ENCODE assay signal across 11 cellular contexts in the genomic region with DNA sequence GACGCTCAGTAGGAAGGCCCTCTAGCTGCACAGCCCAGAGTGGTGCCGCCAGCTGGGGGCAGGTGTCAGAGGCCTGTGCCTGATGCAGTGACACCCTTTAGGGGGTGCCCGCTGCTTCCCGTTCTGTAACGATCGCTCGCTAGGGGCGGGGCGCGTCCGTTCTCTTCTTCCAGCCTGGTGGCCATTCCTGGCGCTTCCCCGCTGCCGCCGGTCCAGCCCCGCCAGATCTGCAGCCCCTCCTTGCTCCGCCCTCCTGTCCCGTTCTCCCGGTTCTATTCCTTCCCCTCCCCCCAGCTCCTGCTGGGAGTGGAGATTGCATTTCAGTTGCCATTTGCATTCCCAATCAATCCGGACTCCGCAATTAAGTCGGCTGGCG. TPM values are rescaled to one million over a fixed set of nuclear protein-coding genes. Genes with fewer than 3 reads are reported as not detected.
DNase-seq lines count a peak whose midpoint lies in the region; ATAC-seq and TF ChIP-seq lines count a peak whose summit lies in the region.
"Had no signal": no experiment of that assay in that cellular context is flagged by ENCODE, and none has a peak within 500 bp of the region (broad histone marks: within the 10 kb centered on the region; RNA-seq: fewer than 3 reads in every experiment).

No MANE protein-coding gene starts in this region.

- ATAC-seq in lower lobe of right lung (no peak), HG02938 (IDR thresholded peaks at IDR 0.05; ENCODE audit: unreplicated experiment) (no peak)

- peaks cover 50% of the 10 kb centered on the region for H3K36me3 Mint-ChIP-seq in endothelial cell (ENCODE audit: low read depth, unreplicated experiment)

- TF ChIP-seq CTCF in endothelial cell (IDR thresholded peaks at IDR 0.05; ENCODE audit: unreplicated experiment) (no peak), lower lobe of right lung (IDR thresholded peaks at IDR 0.05) (no peak), tibial nerve (IDR thresholded peaks at IDR 0.05) (no peak)

- H3K27ac ChIP-seq in lower lobe of right lung (no peak overlapping the region), tibial nerve (peak overlapping the region in 1 of 4 donors; percentile 45)

- H3K9me3 Mint-ChIP-seq in endothelial cell (ENCODE audit: unreplicated experiment): no peaks in the 10 kb centered on the region
- H3K9me3 Mint-ChIP-seq: activated T-helper 1 cell treated with anti-CD3 and anti-CD28 coated beads, Interleukin-12 subunit alpha, Interleukin-12 subunit beta, Interleukin-2, Interleukin-4 antibody, amounts not matched to agents 30 ng/mL and 10 ng/mL and 1 ng/mL, durations not matched to agents 14 hours and 24 hours and 36 hours had no signal

- H3K27me3 ChIP-seq in lower lobe of right lung (ENCODE audit: low read depth) (no peaks in the 10 kb centered on the region), tibial nerve (no peaks in the 10 kb centered on the region)

- intact Hi-C loops in lower lobe of right lung (cut with DNase I): no loop called here

- WGBS in tibial nerve, 2 donors: 25 to 29% methylated on average over 23 of the region's 23 CpGs

- H3K4me3 Mint-ChIP-seq in endothelial cell (ENCODE audit: unreplicated experiment): peak overlapping the region; percentile 86
- H3K4me3 Mint-ChIP-seq: activated T-helper 1 cell treated with anti-CD3 and anti-CD28 coated beads, Interleukin-12 subunit alpha, Interleukin-12 subunit beta, Interleukin-2, Interleukin-4 antibody, amounts not matched to agents 30 ng/mL and 10 ng/mL and 1 ng/mL, durations not matched to agents 14 hours and 24 hours and 36 hours had no signal

- H3K4me1 Mint-ChIP-seq in endothelial cell (ENCODE audit: unreplicated experiment): peaks cover 25% of the 10 kb centered on the region

- peak overlapping the region; percentile 36 for H3K27ac Mint-ChIP-seq in endothelial cell (ENCODE audit: unreplicated experiment)
- H3K27ac Mint-ChIP-seq: activated T-helper 1 cell treated with anti-CD3 and anti-CD28 coated beads, Interleukin-12 subunit alpha, Interleukin-12 subunit beta, Interleukin-2, Interleukin-4 antibody, amounts not matched to agents 30 ng/mL and 10 ng/mL and 1 ng/mL, durations not matched to agents 14 hours and 24 hours and 36 hours had no signal

- peak overlapping the region; percentile 37 for H3K4me3 ChIP-seq in lower lobe of right lung
- H3K4me3 ChIP-seq in tibial nerve: peak overlapping the region; percentile 15 to 43 (median 25)

- no peak for TF ChIP-seq RAD21 in Ishikawa (IDR thresholded peaks at IDR 0.05; ENCODE audit: low read depth)

- peaks cover 16% of the 10 kb centered on the region for H3K4me1 ChIP-seq in lower lobe of right lung
- H3K4me1 ChIP-seq in tibial nerve: peaks cover 0 to 19% (median 13%) of the 10 kb centered on the region in 4 donors

- TF ChIP-seq EP300 in Ishikawa (IDR thresholded peaks at IDR 0.05; ENCODE audit: borderline replicate concordance) (0 out of 2 replicates have a peak, but pooled peaks have one; percentile 27), tibial nerve (IDR thresholded peaks at IDR 0.05) (no peak)

- H3K9me3 ChIP-seq in lower lobe of right lung: no peaks in the 10 kb centered on the region
- H3K9me3 ChIP-seq in tibial nerve: no peaks in the 10 kb centered on the region

- TF ChIP-seq POLR2A in tibial nerve (IDR thresholded peaks at IDR 0.05): no peak

- DNase-seq in endothelial cell (ENCODE audit: low spot score) (peak; percentile 47), lower lobe of right lung (peak; percentile 51), tibial nerve (ENCODE audit: low spot score in 2 of 2) (no peak), NCI-H2107 treated with DMSO at 0.1 percent for 48 hours (lab: John Stamatoyannopoulos, UW; ENCODE audit: unreplicated experiment) (no peak)
- DNase-seq in stimulated activated CD4-positive, alpha-beta T cell treated with anti-CD3 and anti-CD28 coated beads, Interleukin-2, amount 100 ng/mL, for 24 hours: no peak
- DNase-seq: NCI-H446 treated with DMSO at 0.1 percent for 48 hours, occipital lobe, T-helper 1 cell had no signal

- peaks cover 23% of the 10 kb centered on the region for H3K27me3 Mint-ChIP-seq in endothelial cell (ENCODE audit: unreplicated experiment)

- peaks cover 88% of the 10 kb centered on the region for H3K36me3 ChIP-seq in lower lobe of right lung
- H3K36me3 ChIP-seq in tibial nerve: peaks cover 0 to 75% (median 0%) of the 10 kb centered on the region in 3 donors

TF ChIP-seq in Ishikawa, 13 proteins besides CTCF, POLR2A, EP300 and RAD21:
- TF ChIP-seq TEAD4 (IDR thresholded peaks at IDR 0.05): no peak
- no peak for TF ChIP-seq EGR1 (IDR thresholded peaks at IDR 0.05)
- peak; percentile 12; the same call in 1 of the 2 replicates for TF ChIP-seq CEBPB (IDR thresholded peaks at IDR 0.05)
- TF ChIP-seq, protein P1, sequence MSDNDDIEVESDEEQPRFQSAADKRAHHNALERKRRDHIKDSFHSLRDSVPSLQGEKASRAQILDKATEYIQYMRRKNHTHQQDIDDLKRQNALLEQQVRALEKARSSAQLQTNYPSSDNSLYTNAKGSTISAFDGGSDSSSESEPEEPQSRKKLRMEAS (IDR thresholded peaks at IDR 0.05): no peak
- no peak for TF ChIP-seq CREB1 (IDR thresholded peaks at IDR 0.05; ENCODE audit: low read depth)
- TF ChIP-seq TCF12 (IDR thresholded peaks at IDR 0.05; ENCODE audit: low read depth): peak; percentile 66; the same call in 1 of the 2 replicates
- TF ChIP-seq ZBTB7A (IDR thresholded peaks at IDR 0.05; ENCODE audit: low read depth): no peak
- TF ChIP-seq, protein P2, sequence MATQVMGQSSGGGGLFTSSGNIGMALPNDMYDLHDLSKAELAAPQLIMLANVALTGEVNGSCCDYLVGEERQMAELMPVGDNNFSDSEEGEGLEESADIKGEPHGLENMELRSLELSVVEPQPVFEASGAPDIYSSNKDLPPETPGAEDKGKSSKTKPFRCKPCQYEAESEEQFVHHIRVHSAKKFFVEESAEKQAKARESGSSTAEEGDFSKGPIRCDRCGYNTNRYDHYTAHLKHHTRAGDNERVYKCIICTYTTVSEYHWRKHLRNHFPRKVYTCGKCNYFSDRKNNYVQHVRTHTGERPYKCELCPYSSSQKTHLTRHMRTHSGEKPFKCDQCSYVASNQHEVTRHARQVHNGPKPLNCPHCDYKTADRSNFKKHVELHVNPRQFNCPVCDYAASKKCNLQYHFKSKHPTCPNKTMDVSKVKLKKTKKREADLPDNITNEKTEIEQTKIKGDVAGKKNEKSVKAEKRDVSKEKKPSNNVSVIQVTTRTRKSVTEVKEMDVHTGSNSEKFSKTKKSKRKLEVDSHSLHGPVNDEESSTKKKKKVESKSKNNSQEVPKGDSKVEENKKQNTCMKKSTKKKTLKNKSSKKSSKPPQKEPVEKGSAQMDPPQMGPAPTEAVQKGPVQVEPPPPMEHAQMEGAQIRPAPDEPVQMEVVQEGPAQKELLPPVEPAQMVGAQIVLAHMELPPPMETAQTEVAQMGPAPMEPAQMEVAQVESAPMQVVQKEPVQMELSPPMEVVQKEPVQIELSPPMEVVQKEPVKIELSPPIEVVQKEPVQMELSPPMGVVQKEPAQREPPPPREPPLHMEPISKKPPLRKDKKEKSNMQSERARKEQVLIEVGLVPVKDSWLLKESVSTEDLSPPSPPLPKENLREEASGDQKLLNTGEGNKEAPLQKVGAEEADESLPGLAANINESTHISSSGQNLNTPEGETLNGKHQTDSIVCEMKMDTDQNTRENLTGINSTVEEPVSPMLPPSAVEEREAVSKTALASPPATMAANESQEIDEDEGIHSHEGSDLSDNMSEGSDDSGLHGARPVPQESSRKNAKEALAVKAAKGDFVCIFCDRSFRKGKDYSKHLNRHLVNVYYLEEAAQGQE (IDR thresholded peaks at IDR 0.05; ENCODE audit: low read depth): no peak
- TF ChIP-seq NFIC (IDR thresholded peaks at IDR 0.05): peak; percentile 14; the same call in 1 of the 2 replicates
- peak; percentile 24; the same call in 1 of the 2 replicates for TF ChIP-seq YY1 (IDR thresholded peaks at IDR 0.05; ENCODE audit: low read depth)

RNA-seq across cellular contexts. Expression of a gene that starts 39.2 kb away (rescaled TPM):
- total RNA-seq in endothelial cell (ENCODE audit: unreplicated experiment) (206 TPM), lower lobe of right lung (157 TPM), tibial nerve (100 to 1,000 TPM in 2 of 4 donors, 10 to 100 TPM in 2; 40.0 to 114 (median 87.2) TPM)

RNA-seq across cellular contexts. Expression of a gene that starts 42.0 kb away (rescaled TPM):
- 13.8 TPM for total RNA-seq in endothelial cell (ENCODE audit: unreplicated experiment)
- total RNA-seq in lower lobe of right lung: not detected
- not detected for total RNA-seq in tibial nerve
- total RNA-seq: activated T-helper 1 cell treated with anti-CD3 and anti-CD28 coated beads, Interleukin-12 subunit alpha, Interleukin-12 subunit beta, Interleukin-2, Interleukin-4 antibody, amounts not matched to agents 30 ng/mL and 10 ng/mL and 1 ng/mL, durations not matched to agents 14 hours and 24 hours and 36 hours; occipital lobe had no signal

RNA-seq across cellular contexts. Expression of a gene that starts 42.2 kb away (rescaled TPM):
- total RNA-seq in endothelial cell (ENCODE audit: unreplicated experiment) (40.8 TPM), lower lobe of right lung (37.4 TPM), tibial nerve (10 to 100 TPM; 24.3 to 61.5 (median 33.8) TPM)

RNA-seq across cellular contexts. Expression of a gene that starts 44.8 kb away (rescaled TPM):
- total RNA-seq in endothelial cell (ENCODE audit: unreplicated experiment) (68.0 TPM), lower lobe of right lung (54.4 TPM), tibial nerve (100 to 1,000 TPM in 1 of 4 donors, 10 to 100 TPM in 3; 69.9 to 139 (median 79.7) TPM)

Comparison
In these comparisons a context has a peak if more than half of its experiments do, and no peak if none do; other contexts are left out.
1. DNase-seq: peak in endothelial cell (single experiment) and lower lobe of right lung (single experiment); none in tibial nerve (0 of 2), NCI-H2107 treated with DMSO at 0.1 percent for 48 hours (single experiment) and stimulated activated CD4-positive, alpha-beta T cell treated with anti-CD3 and anti-CD28 coated beads, Interleukin-2, amount 100 ng/mL, for 24 hours (0 of 2).
2. RNA of a gene that starts 42.0 kb away (total RNA-seq): 13.8 TPM in endothelial cell (single experiment); not detected in lower lobe of right lung (single experiment) and not detected in tibial nerve; every median in the first group is over 10 times any median in the second.